29 cellular contexts compared by ENCODE assay signal in the genomic region with DNA sequence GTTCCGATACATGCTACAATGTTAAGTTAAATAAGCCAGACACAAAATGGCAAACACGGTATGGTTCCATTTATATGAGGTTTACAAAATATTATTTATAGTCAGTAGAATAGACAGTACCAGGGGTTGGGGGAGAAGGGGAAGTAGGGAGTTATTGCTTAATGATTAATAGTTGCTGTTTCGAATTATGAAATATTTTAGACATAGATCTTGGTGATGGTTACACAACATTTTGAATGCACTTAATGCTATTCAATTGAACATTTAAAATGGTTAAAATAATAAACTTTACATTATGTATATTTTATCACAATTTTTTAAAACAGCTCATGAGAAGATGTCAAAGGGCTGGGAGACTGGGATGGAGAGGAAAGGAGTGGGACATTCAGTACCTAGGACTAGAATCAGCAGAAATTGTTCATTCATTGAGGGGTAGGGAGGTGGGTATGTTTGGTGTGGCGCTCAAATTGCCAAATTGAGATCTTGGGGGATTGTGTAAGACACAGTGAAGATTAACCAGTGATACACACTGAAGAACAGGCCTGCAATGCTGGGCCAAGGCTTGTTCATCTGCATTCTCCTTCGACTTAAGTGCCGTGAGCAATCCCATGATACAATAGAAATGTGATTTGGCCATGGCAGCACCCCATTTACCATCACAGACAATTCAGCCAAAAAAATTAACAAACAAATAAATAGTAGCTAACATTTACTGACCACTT.
"Had no signal": no experiment of that assay in that cellular context is flagged by ENCODE, and none has a peak within 500 bp of the region (broad histone marks: within the 10 kb centered on the region; RNA-seq: fewer than 3 reads in every experiment).

No MANE protein-coding gene starts in this region.

- DNase-seq: activated B cell treated with CpG ODN at 0.5 μM for 24 hours; activated CD4-positive, alpha-beta T cell treated with anti-CD3 and anti-CD28 coated beads, Interleukin-2, amount 50 U/mL, for 1 hour; activated CD8-positive, alpha-beta T cell treated with anti-CD3 and anti-CD28 coated beads for 36 hours; activated gamma-delta T cell treated with Interleukin-2 at 50 U/mL for 16 hours; activated naive CD8-positive, alpha-beta T cell treated with anti-CD3 and anti-CD28 coated beads, Interleukin-2, amount 50 U/mL, for 24 hours; activated T-cell treated with anti-CD3 and anti-CD28 coated beads, Interleukin-2, amount 50 U/mL, for 4 hours; amygdala; caudate nucleus; cortex of kidney; effector memory CD8-positive, alpha-beta T cell; erythroblast; islet precursor cell; left ventricle myocardium inferior; mesendoderm; mucosa of descending colon; retina; stimulated activated CD4-positive, alpha-beta T cell treated with anti-CD3 and anti-CD28 coated beads, Interleukin-1b, Interleukin-23, amount 100 ng/mL, for 48 hours; stimulated activated CD4-positive, alpha-beta T cell treated with anti-CD3 and anti-CD28 coated beads, Interleukin-4, amount 100 ng/mL, for 4 hours; stimulated activated CD8-positive, alpha-beta memory T cell treated with anti-CD3 and anti-CD28 coated beads, Interleukin-4, amount 100 ng/mL, for 48 hours; stomach; T1000; tibial artery; upper lobe of right lung had no signal

- H3K27me3 ChIP-seq: gastroesophageal sphincter, hepatocyte, stomach, tibial artery, upper lobe of right lung had no signal

- H3K36me3 ChIP-seq: gastroesophageal sphincter, left ventricle myocardium inferior, stomach, tibial artery, upper lobe of right lung had no signal

- H3K4me1 ChIP-seq: gastroesophageal sphincter, left ventricle myocardium inferior, upper lobe of right lung had no signal

- H3K4me3 ChIP-seq: gastroesophageal sphincter, hepatocyte, left ventricle myocardium inferior, lung, mucosa of descending colon, smooth muscle cell, stomach, tibial artery, upper lobe of right lung had no signal

- H3K9me3 ChIP-seq: gastroesophageal sphincter, left ventricle myocardium inferior, mucosa of descending colon, stomach, tibial artery, upper lobe of right lung had no signal

- ATAC-seq: activated CD8-positive, alpha-beta T cell treated with anti-CD3 and anti-CD28 coated beads for 36 hours; activated naive CD8-positive, alpha-beta T cell treated with anti-CD3 and anti-CD28 coated beads, Interleukin-2, amount 50 U/mL, for 24 hours; activated T-cell treated with anti-CD3 and anti-CD28 coated beads, Interleukin-2, amount 50 U/mL, for 4 hours; activated T-helper 17 cell treated with anti-CD3 and anti-CD28 coated beads, Interleukin-2, amount 50 U/mL, for 72 hours; effector memory CD8-positive, alpha-beta T cell; gastroesophageal sphincter; mucosa of descending colon; stimulated activated memory B cell treated with anti-CD40 and anti-IgM and Interleukin-4, amounts not matched to agents 10 μg/mL and 1 μg/mL and 100 μg/mL, for 72 hours; upper lobe of right lung had no signal

- H3K27ac ChIP-seq: gastroesophageal sphincter, hepatocyte, left ventricle myocardium inferior, stomach, tibial artery, upper lobe of right lung had no signal
